ENCODE assay signal across 21 cellular contexts in genomic region chr5:138972230-138972629, GRCh38.
A peak's percentile ranks its signal among the peaks of the same experiment; 100 is the strongest.
DNase-seq lines count a peak whose midpoint lies in the region; ATAC-seq and TF ChIP-seq lines count a peak whose summit lies in the region.
"Had no signal": no experiment of that assay in that cellular context is flagged by ENCODE, and none has a peak within 500 bp of the region (broad histone marks: within the 10 kb centered on the region; RNA-seq: fewer than 3 reads in every experiment).

No MANE protein-coding gene starts in this region.

- H3K4me2 ChIP-seq in mesenchymal stem cell (ENCODE audit: low read length, poor library complexity, severe bottlenecking) = no peak overlapping the region

- H3K36me3 ChIP-seq in adipocyte (ENCODE audit: control insufficient read depth, insufficient read depth, low read length, severe bottlenecking) = no peaks in the 10 kb centered on the region
- H3K36me3 ChIP-seq in mesenchymal stem cell (ENCODE audit: control insufficient read depth in 1 of 2, insufficient read depth in 2 of 2, low read depth in 1 of 2, low read length in 2 of 2) = peaks cover 0 to 2% of the 10 kb centered on the region in 2 experiments
- H3K36me3 ChIP-seq: gastroesophageal sphincter, MG63 had no signal

- no peak overlapping the region for H2BK15ac ChIP-seq in mesenchymal stem cell (ENCODE audit: low read depth, poor library complexity, severe bottlenecking)

- H2BK12ac ChIP-seq in mesenchymal stem cell (ENCODE audit: low read length in 2 of 2) = no peak overlapping the region

- no peak overlapping the region for H2BK120ac ChIP-seq in mesenchymal stem cell (ENCODE audit: low read depth, low read length)

- H2AFZ ChIP-seq in mesenchymal stem cell (ENCODE audit: low read depth, low read length) = no peak overlapping the region

- no peak for ATAC-seq in HG03175 (IDR thresholded peaks at IDR 0.05; ENCODE audit: unreplicated experiment)
- ATAC-seq: activated CD8-positive, alpha-beta T cell treated with anti-CD3 and anti-CD28 coated beads, Interleukin-2, amount 10 ng/mL, durations not matched to agents 7 days and 5 days; gastroesophageal sphincter; stimulated activated naive CD8-positive, alpha-beta T cell treated with anti-CD3 and anti-CD28 coated beads, Interleukin-15, amount 100 ng/mL, for 72 hours had no signal

- no peak overlapping the region for H3K23ac ChIP-seq in mesenchymal stem cell (ENCODE audit: low read length in 2 of 2)

- H2AK5ac ChIP-seq in mesenchymal stem cell (ENCODE audit: low read length, severe bottlenecking) = no peak overlapping the region

- H3K9me3 ChIP-seq in adipocyte (ENCODE audit: control insufficient read depth, low read length) = no peaks in the 10 kb centered on the region
- no peaks in the 10 kb centered on the region for H3K9me3 ChIP-seq in mesenchymal stem cell (ENCODE audit: control insufficient read depth, low read length)
- H3K9me3 ChIP-seq: gastroesophageal sphincter, MG63 had no signal

- no peak overlapping the region for H3K14ac ChIP-seq in mesenchymal stem cell (ENCODE audit: low read length in 2 of 2)

- in situ Hi-C loops in GM13977 (cut with MboI; ENCODE audit: low pct_unique_long_range_greater_than_20kb, low sequenced_read_pairs, unreplicated experiment) = no loop called here

- no peak overlapping the region for H3K4me3 ChIP-seq in adipocyte (ENCODE audit: low read length)
- no peak overlapping the region for H3K4me3 ChIP-seq in fibroblast of villous mesenchyme (ENCODE audit: low read depth, low read length)
- H3K4me3 ChIP-seq in mesenchymal stem cell (ENCODE audit: insufficient read depth in 1 of 2, low read depth in 1 of 2, low read length in 2 of 2) = no peak overlapping the region
- H3K4me3 ChIP-seq: gastroesophageal sphincter, MG63 had no signal

- no peak overlapping the region for H3K27ac ChIP-seq in mesenchymal stem cell (ENCODE audit: low read length, poor library complexity, severe bottlenecking)
- H3K27ac ChIP-seq: C4-2B, gastroesophageal sphincter had no signal

- H3K4ac ChIP-seq in mesenchymal stem cell (ENCODE audit: low read depth in 1 of 2, low read length in 2 of 2) = no peak overlapping the region

- DNase-seq in AG20443 (ENCODE audit: low spot score) (peak; percentile 61), adipocyte (ENCODE audit: low read depth) (peak; percentile 16), fibroblast of villous mesenchyme (ENCODE audit: low read depth) (peak; percentile 27), mesenchymal stem cell (no peak), GM13977 (ENCODE audit: low spot score) (no peak), NCI-H2081 treated with DMSO at 0.1 percent for 48 hours (lab: John Stamatoyannopoulos, UW) (no peak), NCI-H146 treated with DMSO at 0.1 percent for 48 hours (lab: John Stamatoyannopoulos, UW; ENCODE audit: unreplicated experiment) (no peak)
- DNase-seq: activated CD4-positive, alpha-beta T cell treated with anti-CD3 and anti-CD28 coated beads for 1 hour; activated CD8-positive, alpha-beta T cell treated with anti-CD3 and anti-CD28 coated beads, Interleukin-2, amount 10 ng/mL, durations not matched to agents 7 days and 5 days; caudate nucleus; dermis blood vessel endothelial cell; H9; MG63; naive B cell; occipital lobe; retina; stimulated activated CD4-positive, alpha-beta T cell treated with anti-CD3 and anti-CD28 coated beads, Interleukin-4, amount 100 ng/mL, for 24 hours; stimulated activated naive CD8-positive, alpha-beta T cell treated with anti-CD3 and anti-CD28 coated beads, Interleukin-15, amount 100 ng/mL, for 72 hours had no signal

- no peak overlapping the region for H4K8ac ChIP-seq in mesenchymal stem cell (ENCODE audit: low read length)

- no peak overlapping the region for H2BK5ac ChIP-seq in mesenchymal stem cell (ENCODE audit: low read depth, low read length, poor library complexity, severe bottlenecking)

- no peak overlapping the region for H4K91ac ChIP-seq in mesenchymal stem cell (ENCODE audit: low read length)

- H3K4me1 ChIP-seq in adipocyte (ENCODE audit: control insufficient read depth, insufficient read depth, low read length) (peaks cover 39% of the 10 kb centered on the region), mesenchymal stem cell (ENCODE audit: control insufficient read depth, insufficient read depth, low read depth, low read length) (peaks cover 16% of the 10 kb centered on the region)

- no peak overlapping the region for H3K18ac ChIP-seq in mesenchymal stem cell (ENCODE audit: low read depth in 1 of 2, low read length in 2 of 2)

- WGBS in mesenchymal stem cell = 81% methylated on average over 1 of the region's 1 CpG

- peaks cover 12% of the 10 kb centered on the region for H3K79me1 ChIP-seq in mesenchymal stem cell (replicated peaks; ENCODE audit: low read length, poor library complexity, severe bottlenecking)

- no peak overlapping the region for H3K9ac ChIP-seq in adipocyte (ENCODE audit: low read length)
- H3K9ac ChIP-seq in mesenchymal stem cell (ENCODE audit: low read length) = peak overlapping the region; percentile 24

- TF ChIP-seq CTCF in fibroblast of villous mesenchyme (IDR thresholded peaks at IDR 0.05; ENCODE audit: insufficient read depth, low read depth, low read length) (no peak), GM13977 (IDR thresholded peaks at IDR 0.05; ENCODE audit: extremely low read depth, insufficient read depth, missing control alignments) (no peak)

- H3K27me3 ChIP-seq in adipocyte (replicated peaks; ENCODE audit: control insufficient read depth, insufficient read depth, low read length) (no peaks in the 10 kb centered on the region), mesenchymal stem cell (ENCODE audit: control insufficient read depth in 1 of 2, insufficient read depth in 1 of 2, low read length in 2 of 2) (no peaks in the 10 kb centered on the region)
- H3K27me3 ChIP-seq: gastroesophageal sphincter, MG63 had no signal

Comparison
In these comparisons a context has a peak if more than half of its experiments do, and no peak if none do; other contexts are left out.
1. DNase-seq: peak in AG20443 (single experiment), adipocyte (single experiment) and fibroblast of villous mesenchyme (single experiment); none in mesenchymal stem cell (single experiment), GM13977 (single experiment), NCI-H2081 treated with DMSO at 0.1 percent for 48 hours (single experiment) and NCI-H146 treated with DMSO at 0.1 percent for 48 hours (single experiment).